16 cellular contexts compared by ENCODE assay signal in genomic region chr7:43372656-43373355, GRCh38.
DNase-seq lines count a peak whose midpoint lies in the region; ATAC-seq and TF ChIP-seq lines count a peak whose summit lies in the region.
"Had no signal": no experiment of that assay in that cellular context is flagged by ENCODE, and none has a peak within 500 bp of the region (broad histone marks: within the 10 kb centered on the region; RNA-seq: fewer than 3 reads in every experiment).

No MANE protein-coding gene starts in this region.

- H3K4me1 ChIP-seq in OCI-LY3 (ENCODE audit: low read length): no peaks in the 10 kb centered on the region
- H3K4me1 ChIP-seq in adipocyte (ENCODE audit: control insufficient read depth, insufficient read depth, low read length): peaks cover 17% of the 10 kb centered on the region

- peak overlapping the region; percentile 20; the same call in 1 of the 2 replicates for H2AFZ ChIP-seq in OCI-LY3 (ENCODE audit: low read depth, low read length)

- TF ChIP-seq POLR2A in GM18505 (IDR thresholded peaks at IDR 0.05; ENCODE audit: borderline replicate concordance, extremely low read depth, insufficient read depth, insufficient read length): no peak

- no peak overlapping the region for H3K27ac ChIP-seq in OCI-LY3 (ENCODE audit: low read length)
- no peak overlapping the region for H3K27ac ChIP-seq in coronary artery
- H3K27ac ChIP-seq: C4-2B had no signal

- TF ChIP-seq CTCF in AG10803 (conservative IDR thresholded peaks at IDR 0.05; ENCODE audit: low read length) (no peak), OCI-LY3 (IDR thresholded peaks at IDR 0.05; ENCODE audit: low read depth, low read length) (no peak), coronary artery (IDR thresholded peaks at IDR 0.05) (no peak)

- H3K9ac ChIP-seq in OCI-LY3 (ENCODE audit: low read length): no peak overlapping the region
- H3K9ac ChIP-seq in adipocyte (ENCODE audit: low read length): no peak overlapping the region

- DNase-seq in AG10803 (ENCODE audit: low read depth) (peak; percentile 34), adipocyte (ENCODE audit: low read depth) (no peak), fibroblast of peridontal ligament (ENCODE audit: extremely low read depth) (peak; percentile 24), coronary artery (ENCODE audit: low spot score) (no peak), T-helper 2 cell (no peak)
- DNase-seq: DND-41, NCI-H1436 treated with DMSO at 0.1 percent for 48 hours, NCI-H2029 treated with DMSO at 0.1 percent for 48 hours, NCI-H510A, NCI-H774 had no signal

- H3K9me3 ChIP-seq in OCI-LY3 (ENCODE audit: insufficient read depth, low read length): no peaks in the 10 kb centered on the region
- no peaks in the 10 kb centered on the region for H3K9me3 ChIP-seq in adipocyte (ENCODE audit: control insufficient read depth, low read length)

- no peaks in the 10 kb centered on the region for H3K79me2 ChIP-seq in OCI-LY3 (ENCODE audit: low read length)

- no peak for ATAC-seq in HG03460 (IDR thresholded peaks at IDR 0.05; ENCODE audit: unreplicated experiment)
- no peak for ATAC-seq in GM18505 (IDR thresholded peaks at IDR 0.05; ENCODE audit: unreplicated experiment)
- ATAC-seq: K562, Right ventricle myocardium inferior had no signal

- H3K4me2 ChIP-seq in OCI-LY3 (ENCODE audit: low read length): no peak overlapping the region; the same call in 1 of the 2 replicates

- H3K27me3 ChIP-seq in OCI-LY3 (ENCODE audit: low read depth, low read length): no peaks in the 10 kb centered on the region
- H3K27me3 ChIP-seq in adipocyte (replicated peaks; ENCODE audit: control insufficient read depth, insufficient read depth, low read length): peaks cover 12% of the 10 kb centered on the region

- H4K20me1 ChIP-seq in OCI-LY3 (ENCODE audit: insufficient read depth, low read length): no peaks in the 10 kb centered on the region

- no peak overlapping the region for H3K4me3 ChIP-seq in AG10803 (ENCODE audit: low read length)
- no peak overlapping the region for H3K4me3 ChIP-seq in OCI-LY3 (ENCODE audit: low read length)
- H3K4me3 ChIP-seq in adipocyte (ENCODE audit: low read length): peak overlapping the region; percentile 37
- no peak overlapping the region for H3K4me3 ChIP-seq in coronary artery
- H3K4me3 ChIP-seq: K562 had no signal

- no peaks in the 10 kb centered on the region for H3K36me3 ChIP-seq in OCI-LY3 (replicated peaks; ENCODE audit: low read depth, low read length)
- no peaks in the 10 kb centered on the region for H3K36me3 ChIP-seq in adipocyte (ENCODE audit: control insufficient read depth, insufficient read depth, low read length, severe bottlenecking)

Comparison
In these comparisons a context has a peak if more than half of its experiments do, and no peak if none do; other contexts are left out.
1. DNase-seq: peak in AG10803 (single experiment) and fibroblast of peridontal ligament (single experiment); none in adipocyte (single experiment), coronary artery (single experiment) and T-helper 2 cell (0 of 5).